8 cellular contexts compared by ENCODE assay signal in genomic region chr20:17504898-17505663, GRCh38.
DNase-seq lines count a peak whose midpoint lies in the region; ATAC-seq lines count a peak whose summit lies in the region.

No MANE protein-coding gene starts in this region.

- H3K4me3 Mint-ChIP-seq in memory B cell, result peak overlapping the region; percentile 89

- ATAC-seq in GM18868 (IDR thresholded peaks at IDR 0.05; ENCODE audit: unreplicated experiment), result peak; percentile 73
- peak; percentile 79 for ATAC-seq in HG03135 (IDR thresholded peaks at IDR 0.05; ENCODE audit: unreplicated experiment)
- ATAC-seq in memory B cell (ENCODE audit: low read depth), result peak; percentile 80

- peak overlapping the region; percentile 52 for H3K9ac ChIP-seq in endocrine pancreas (ENCODE audit: control insufficient read depth, insufficient read depth, low read length)

- H3K9me3 ChIP-seq in endocrine pancreas (ENCODE audit: control insufficient read depth, low read length), result no peaks in the 10 kb centered on the region

- no peaks in the 10 kb centered on the region for H3K9me3 Mint-ChIP-seq in memory B cell

- peak; percentile 78 for DNase-seq in AG20443 (ENCODE audit: low spot score)
- peak; percentile 55 for DNase-seq in NCI-H345 (lab: John Stamatoyannopoulos, UW)
- peak; percentile 5 to 16 for DNase-seq in activated CD4-positive, alpha-beta T cell treated with anti-CD3 and anti-CD28 coated beads, Interleukin-2, amount 50 U/mL, for 4 hours
- DNase-seq in memory B cell (ENCODE audit: low spot score in 2 of 2), result peak; percentile 55 to 56
- DNase-seq in stimulated activated CD8-positive, alpha-beta memory T cell treated with anti-CD3 and anti-CD28 coated beads, Interleukin-4, amount 100 ng/mL, for 24 hours (ENCODE audit: low read depth), result peak; percentile 22

- H3K27me3 ChIP-seq in endocrine pancreas (ENCODE audit: control insufficient read depth, insufficient read depth, low read length), result no peaks in the 10 kb centered on the region

- peaks cover 5% of the 10 kb centered on the region for H3K27me3 Mint-ChIP-seq in memory B cell

- peak overlapping the region; percentile 51 for H3K4me3 ChIP-seq in endocrine pancreas (ENCODE audit: control insufficient read depth, insufficient read depth, low read length)

- peak overlapping the region; percentile 60 for H3K27ac Mint-ChIP-seq in memory B cell

- peaks cover 8% of the 10 kb centered on the region for H3K4me1 Mint-ChIP-seq in memory B cell

- H3K36me3 Mint-ChIP-seq in memory B cell, result no peaks in the 10 kb centered on the region

- H3K36me3 ChIP-seq in endocrine pancreas (ENCODE audit: control insufficient read depth, insufficient read depth, low read length), result no peaks in the 10 kb centered on the region

- H3K4me1 ChIP-seq in endocrine pancreas (ENCODE audit: control insufficient read depth, insufficient read depth, low read length), result no peaks in the 10 kb centered on the region

Comparison
In these comparisons a context has a peak if more than half of its experiments do, and no peak if none do; other contexts are left out.
1. Peak in every context shown above with its lines: DNase-seq, ATAC-seq and H3K4me3 ChIP-seq.
2. DNase-seq: peak in every context shown above with its lines; median percentile 78 in AG20443; 56 in memory B cell; 55 in NCI-H345; 22 in stimulated activated CD8-positive, alpha-beta memory T cell treated with anti-CD3 and anti-CD28 coated beads, Interleukin-4, amount 100 ng/mL, for 24 hours; 10 in activated CD4-positive, alpha-beta T cell treated with anti-CD3 and anti-CD28 coated beads, Interleukin-2, amount 50 U/mL, for 4 hours.